Comparison of ENCODE assay signal across 24 cellular contexts in genomic region chr2:235842941-235843340, GRCh38.
"Had no signal": no experiment of that assay in that cellular context is flagged by ENCODE, and none has a peak within 500 bp of the region (broad histone marks: within the 10 kb centered on the region; RNA-seq: fewer than 3 reads in every experiment).

No MANE protein-coding gene starts in this region.

- H3K27ac Mint-ChIP-seq: activated CD4-positive, alpha-beta memory T cell treated with anti-CD3 and anti-CD28 coated beads, Interleukin-2, amount 10 ng/mL, durations not matched to agents 7 days and 5 days; activated CD4-positive, alpha-beta T cell treated with anti-CD3 and anti-CD28 coated beads, Interleukin-2, amount 10 ng/mL, durations not matched to agents 7 days and 5 days; activated naive CD4-positive, alpha-beta T cell treated with anti-CD3 and anti-CD28 coated beads, Interleukin-2, amount 10 ng/mL, durations not matched to agents 7 days and 5 days; activated naive CD4-positive, alpha-beta T cell treated with anti-CD3 and anti-CD28 coated beads, Interleukin-2, amount 50 U/mL, for 72 hours; activated naive CD8-positive, alpha-beta T cell treated with anti-CD3 and anti-CD28 coated beads, Interleukin-2, amount 10 ng/mL, durations not matched to agents 7 days and 5 days; activated T-cell treated with anti-CD3 and anti-CD28 coated beads, Interleukin-2, amount 50 U/mL, for 24 hours; activated T-cell treated with anti-CD3 and anti-CD28 coated beads, Interleukin-2, amount 50 U/mL, for 72 hours had no signal

- H3K9me3 Mint-ChIP-seq: activated CD4-positive, alpha-beta memory T cell treated with anti-CD3 and anti-CD28 coated beads, Interleukin-2, amount 10 ng/mL, durations not matched to agents 7 days and 5 days; activated CD4-positive, alpha-beta T cell treated with anti-CD3 and anti-CD28 coated beads, Interleukin-2, amount 10 ng/mL, durations not matched to agents 7 days and 5 days; activated naive CD4-positive, alpha-beta T cell treated with anti-CD3 and anti-CD28 coated beads, Interleukin-2, amount 10 ng/mL, durations not matched to agents 7 days and 5 days; activated naive CD4-positive, alpha-beta T cell treated with anti-CD3 and anti-CD28 coated beads, Interleukin-2, amount 50 U/mL, for 72 hours; activated naive CD8-positive, alpha-beta T cell treated with anti-CD3 and anti-CD28 coated beads, Interleukin-2, amount 10 ng/mL, durations not matched to agents 7 days and 5 days; activated T-cell treated with anti-CD3 and anti-CD28 coated beads, Interleukin-2, amount 50 U/mL, for 24 hours; activated T-cell treated with anti-CD3 and anti-CD28 coated beads, Interleukin-2, amount 50 U/mL, for 72 hours; effector memory CD8-positive, alpha-beta T cell had no signal

- H3K9me3 ChIP-seq: ascending aorta, esophagus squamous epithelium, gastroesophageal sphincter had no signal

- ATAC-seq: activated naive CD4-positive, alpha-beta T cell treated with anti-CD3 and anti-CD28 coated beads, Interleukin-2, amount 50 U/mL, for 72 hours; activated T-cell treated with anti-CD3 and anti-CD28 coated beads, Interleukin-2, amount 50 U/mL, for 72 hours; effector memory CD8-positive, alpha-beta T cell; gastroesophageal sphincter had no signal

- H3K27ac ChIP-seq: ascending aorta, epithelial cell of prostate, esophagus squamous epithelium, gastroesophageal sphincter had no signal

- H3K36me3 Mint-ChIP-seq: activated naive CD4-positive, alpha-beta T cell treated with anti-CD3 and anti-CD28 coated beads, Interleukin-2, amount 10 ng/mL, durations not matched to agents 7 days and 5 days; activated naive CD4-positive, alpha-beta T cell treated with anti-CD3 and anti-CD28 coated beads, Interleukin-2, amount 50 U/mL, for 72 hours; activated naive CD8-positive, alpha-beta T cell treated with anti-CD3 and anti-CD28 coated beads, Interleukin-2, amount 10 ng/mL, durations not matched to agents 7 days and 5 days had no signal

- DNase-seq: activated CD4-positive, alpha-beta memory T cell treated with anti-CD3 and anti-CD28 coated beads, Interleukin-2, amount 10 ng/mL, durations not matched to agents 7 days and 5 days; activated CD4-positive, alpha-beta T cell treated with anti-CD3 and anti-CD28 coated beads for 1 hour; activated CD4-positive, alpha-beta T cell treated with anti-CD3 and anti-CD28 coated beads for 4 hours; activated CD4-positive, alpha-beta T cell treated with anti-CD3 and anti-CD28 coated beads, Interleukin-2, amount 10 ng/mL, durations not matched to agents 7 days and 5 days; activated CD4-positive, alpha-beta T cell treated with anti-CD3 and anti-CD28 coated beads, Interleukin-2, amount 50 U/mL, for 4 hours; activated CD8-positive, alpha-beta memory T cell treated with anti-CD3 and anti-CD28 coated beads, Interleukin-2, amount 50 U/mL, for 48 hours; activated naive CD4-positive, alpha-beta T cell; activated naive CD4-positive, alpha-beta T cell treated with anti-CD3 and anti-CD28 coated beads, Interleukin-2, amount 10 ng/mL, durations not matched to agents 7 days and 5 days; activated naive CD8-positive, alpha-beta T cell treated with anti-CD3 and anti-CD28 coated beads, Interleukin-2, amount 10 ng/mL, durations not matched to agents 7 days and 5 days; activated T-cell treated with anti-CD3 and anti-CD28 coated beads for 4 hours; activated T-cell treated with anti-CD3 and anti-CD28 coated beads, Interleukin-2, amount 50 U/mL, for 24 hours; activated T-cell treated with anti-CD3 and anti-CD28 coated beads, Interleukin-2, amount 50 U/mL, for 72 hours; cortex of kidney; dermis blood vessel endothelial cell; effector CD4-positive, alpha-beta T cell; effector memory CD8-positive, alpha-beta T cell; esophagus squamous epithelium; foreskin melanocyte; T-helper 2 cell had no signal

- H3K4me3 ChIP-seq: ascending aorta, esophagus squamous epithelium, gastroesophageal sphincter had no signal

- H3K4me1 Mint-ChIP-seq: activated CD4-positive, alpha-beta memory T cell treated with anti-CD3 and anti-CD28 coated beads, Interleukin-2, amount 10 ng/mL, durations not matched to agents 7 days and 5 days; activated CD4-positive, alpha-beta T cell treated with anti-CD3 and anti-CD28 coated beads, Interleukin-2, amount 10 ng/mL, durations not matched to agents 7 days and 5 days; activated naive CD4-positive, alpha-beta T cell treated with anti-CD3 and anti-CD28 coated beads, Interleukin-2, amount 10 ng/mL, durations not matched to agents 7 days and 5 days; activated naive CD8-positive, alpha-beta T cell treated with anti-CD3 and anti-CD28 coated beads, Interleukin-2, amount 10 ng/mL, durations not matched to agents 7 days and 5 days had no signal

- H3K4me1 ChIP-seq: ascending aorta, esophagus squamous epithelium, gastroesophageal sphincter had no signal

- H3K4me3 Mint-ChIP-seq: activated CD4-positive, alpha-beta memory T cell treated with anti-CD3 and anti-CD28 coated beads, Interleukin-2, amount 10 ng/mL, durations not matched to agents 7 days and 5 days; activated CD4-positive, alpha-beta T cell treated with anti-CD3 and anti-CD28 coated beads, Interleukin-2, amount 10 ng/mL, durations not matched to agents 7 days and 5 days; activated naive CD4-positive, alpha-beta T cell treated with anti-CD3 and anti-CD28 coated beads, Interleukin-2, amount 10 ng/mL, durations not matched to agents 7 days and 5 days; activated naive CD8-positive, alpha-beta T cell treated with anti-CD3 and anti-CD28 coated beads, Interleukin-2, amount 10 ng/mL, durations not matched to agents 7 days and 5 days; activated T-cell treated with anti-CD3 and anti-CD28 coated beads, Interleukin-2, amount 50 U/mL, for 24 hours; activated T-cell treated with anti-CD3 and anti-CD28 coated beads, Interleukin-2, amount 50 U/mL, for 72 hours; brain; effector memory CD8-positive, alpha-beta T cell had no signal

- H3K36me3 ChIP-seq: ascending aorta, esophagus squamous epithelium, gastroesophageal sphincter had no signal

- H3K27me3 Mint-ChIP-seq: activated CD4-positive, alpha-beta memory T cell treated with anti-CD3 and anti-CD28 coated beads, Interleukin-2, amount 10 ng/mL, durations not matched to agents 7 days and 5 days; activated CD4-positive, alpha-beta T cell treated with anti-CD3 and anti-CD28 coated beads, Interleukin-2, amount 10 ng/mL, durations not matched to agents 7 days and 5 days; activated naive CD4-positive, alpha-beta T cell treated with anti-CD3 and anti-CD28 coated beads, Interleukin-2, amount 10 ng/mL, durations not matched to agents 7 days and 5 days; activated T-cell treated with anti-CD3 and anti-CD28 coated beads, Interleukin-2, amount 50 U/mL, for 24 hours; effector memory CD8-positive, alpha-beta T cell had no signal

- H3K27me3 ChIP-seq: ascending aorta, esophagus squamous epithelium, gastroesophageal sphincter had no signal
